ENCODE assay signal across 8 cellular contexts in the genomic region with DNA sequence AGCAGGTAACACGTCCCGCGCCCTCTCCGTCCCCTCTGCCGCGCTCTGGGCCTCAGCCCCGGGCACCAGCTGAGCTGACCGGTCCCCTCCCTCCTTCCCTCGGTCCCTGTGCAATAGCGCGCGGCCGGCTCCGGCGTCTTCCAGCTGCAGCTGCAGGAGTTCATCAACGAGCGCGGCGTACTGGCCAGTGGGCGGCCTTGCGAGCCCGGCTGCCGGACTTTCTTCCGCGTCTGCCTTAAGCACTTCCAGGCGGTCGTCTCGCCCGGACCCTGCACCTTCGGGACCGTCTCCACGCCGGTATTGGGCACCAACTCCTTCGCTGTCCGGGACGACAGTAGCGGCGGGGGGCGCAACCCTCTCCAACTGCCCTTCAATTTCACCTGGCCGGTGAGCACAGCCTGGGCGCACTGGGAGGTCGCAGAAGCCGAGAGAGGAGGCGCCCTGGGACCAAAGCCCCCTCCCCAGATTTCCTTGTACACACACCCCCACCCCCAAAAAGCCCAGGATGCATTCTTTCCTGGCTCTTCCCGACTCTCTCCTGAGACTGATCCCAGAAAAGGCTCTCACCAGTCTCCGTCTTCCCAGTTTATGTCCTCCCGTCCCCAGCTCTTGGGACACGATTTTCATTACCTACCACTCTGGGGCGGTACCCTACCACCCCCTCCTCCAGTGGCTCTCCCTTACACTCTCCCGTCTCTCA. TPM values are rescaled to one million over a fixed set of nuclear protein-coding genes. Genes with fewer than 3 reads are reported as not detected.
A peak's percentile ranks its signal among the peaks of the same experiment; 100 is the strongest.
DNase-seq lines count a peak whose midpoint lies in the region; ATAC-seq and TF ChIP-seq lines count a peak whose summit lies in the region.

No MANE protein-coding gene starts in this region.

- no peaks in the 10 kb centered on the region for H3K9me3 ChIP-seq in body of pancreas
- no peaks in the 10 kb centered on the region for H3K9me3 ChIP-seq in subcutaneous abdominal adipose tissue (ENCODE audit: control insufficient read depth in 5 of 5, low read length in 5 of 5)

- TF ChIP-seq POLR2A in body of pancreas (IDR thresholded peaks at IDR 0.05) = no peak

- peak; percentile 74 for DNase-seq in COLO668 (lab: John Stamatoyannopoulos, UW; ENCODE audit: unreplicated experiment)
- DNase-seq in LoVo (ENCODE audit: low spot score) = peak; percentile 56
- DNase-seq in body of pancreas = peak; percentile 45 to 63 (median 56)
- no peak for DNase-seq in kidney epithelial cell (ENCODE audit: low read depth)
- no peak for DNase-seq in activated CD4-positive, alpha-beta T cell treated with anti-CD3 and anti-CD28 coated beads for 48 hours
- DNase-seq in foreskin keratinocyte = no peak

- H3K4me3 ChIP-seq in body of pancreas = peak overlapping the region in 1 of 2 donors; percentile 16
- H3K4me3 ChIP-seq in kidney epithelial cell (ENCODE audit: low read depth, low read length) = peak overlapping the region; percentile 25
- H3K4me3 ChIP-seq in subcutaneous abdominal adipose tissue (ENCODE audit: low read depth in 1 of 5, low read length in 5 of 5) = peak overlapping the region; percentile 67 to 91 (median 76)

- peaks cover 0 to 35% of the 10 kb centered on the region in 2 donors for H3K27me3 ChIP-seq in body of pancreas
- peaks cover 85% of the 10 kb centered on the region for H3K27me3 ChIP-seq in kidney epithelial cell (ENCODE audit: control insufficient read depth, insufficient read depth, low read length)
- H3K27me3 ChIP-seq in subcutaneous abdominal adipose tissue (ENCODE audit: control insufficient read depth in 5 of 5, insufficient read depth in 4 of 5, low read length in 5 of 5) = peaks cover 37 to 60% (median 51%) of the 10 kb centered on the region in 5 donors
- H3K27me3 ChIP-seq in foreskin keratinocyte = peaks cover 88% of the 10 kb centered on the region

- H3K36me3 ChIP-seq in body of pancreas (replicated peaks in 1 of 2; ENCODE audit: insufficient read depth in 1 of 2, low read depth in 2 of 2) (no peaks in the 10 kb centered on the region), kidney epithelial cell (ENCODE audit: control insufficient read depth, insufficient read depth, low read length) (no peaks in the 10 kb centered on the region), subcutaneous abdominal adipose tissue (ENCODE audit: control insufficient read depth in 5 of 5, insufficient read depth in 5 of 5, low read length in 5 of 5) (peaks cover 0 to 17% (median 7%) of the 10 kb centered on the region in 5 donors)

- 1 to 6% methylated on average over 6 to 48 of the region's 50 CpGs for WGBS in body of pancreas, 2 donors

- peaks cover 67% of the 10 kb centered on the region for H3K4me1 ChIP-seq in body of pancreas
- H3K4me1 ChIP-seq in subcutaneous abdominal adipose tissue (ENCODE audit: control insufficient read depth in 5 of 5, insufficient read depth in 5 of 5, low read length in 5 of 5) = peaks cover 1 to 86% (median 63%) of the 10 kb centered on the region in 5 donors
- no peaks in the 10 kb centered on the region for H3K4me1 ChIP-seq in foreskin keratinocyte

- TF ChIP-seq CTCF in body of pancreas (IDR thresholded peaks at IDR 0.05) (no peak), kidney epithelial cell (IDR thresholded peaks at IDR 0.05; ENCODE audit: insufficient read depth, low read length, poor library complexity, severe bottlenecking) (no peak), foreskin keratinocyte (conservative IDR thresholded peaks at IDR 0.05) (no peak)

- intact Hi-C loops in body of pancreas (cut with DNase I) = no loop called here

- ATAC-seq in body of pancreas = peak; percentile 46
- no peak for ATAC-seq in GM18870 (IDR thresholded peaks at IDR 0.05; ENCODE audit: unreplicated experiment)
- no peak for ATAC-seq in foreskin keratinocyte

- no peak overlapping the region for H3K27ac ChIP-seq in body of pancreas
- H3K27ac ChIP-seq in subcutaneous abdominal adipose tissue (ENCODE audit: low read depth, low read length) = peak overlapping the region; percentile 46
- H3K27ac ChIP-seq in foreskin keratinocyte = no peak overlapping the region

- peak overlapping the region in 4 of 5 donors; percentile 38 to 68 (median 60) for H3K9ac ChIP-seq in subcutaneous abdominal adipose tissue (ENCODE audit: low read length in 5 of 5)

RNA-seq across cellular contexts. Expression of gene DLL4, which starts 0.7 kb away (rescaled TPM):
- total RNA-seq in body of pancreas = 1 to 10 TPM in 1 of 2 donors, under 1 TPM in 1; 0.33 to 3.6 TPM
- 0.50 and 0.82 TPM in 2 replicates for total RNA-seq in kidney epithelial cell
- total RNA-seq in foreskin keratinocyte = not detected in 2 replicates
- polyA plus RNA-seq in foreskin keratinocyte = not detected in 2 replicates

RNA-seq across cellular contexts. Expression of gene CHAC1, which starts 23.4 kb away (rescaled TPM):
- 1 to 10 TPM; 4.0 to 4.7 TPM for total RNA-seq in body of pancreas
- 84.4 and 86.3 TPM in 2 replicates for total RNA-seq in kidney epithelial cell
- 14.4 and 18.5 TPM in 2 replicates for total RNA-seq in foreskin keratinocyte
- 16.2 and 21.7 TPM in 2 replicates for polyA plus RNA-seq in foreskin keratinocyte

RNA-seq across cellular contexts. Expression of gene VPS18, which starts 35.6 kb away (rescaled TPM):
- total RNA-seq in body of pancreas = 10 to 100 TPM; 10.9 to 14.8 TPM
- 66.0 and 69.4 TPM in 2 replicates for total RNA-seq in kidney epithelial cell
- total RNA-seq in foreskin keratinocyte = 17.7 and 20.6 TPM in 2 replicates
- polyA plus RNA-seq in foreskin keratinocyte = 10.4 and 11.4 TPM in 2 replicates

RNA-seq across cellular contexts. Expression of gene RHOV, which starts 55.8 kb away (rescaled TPM):
- 1 to 10 TPM; 6.2 to 6.3 TPM for total RNA-seq in body of pancreas
- 2.0 and 3.6 TPM in 2 replicates for total RNA-seq in kidney epithelial cell
- total RNA-seq in foreskin keratinocyte = 0.17 and 0.18 TPM in 2 replicates
- 0.37 and 0.55 TPM in 2 replicates for polyA plus RNA-seq in foreskin keratinocyte

Comparison
In these comparisons a context has a peak if more than half of its experiments do, and no peak if none do; other contexts are left out.
1. DNase-seq: peak in COLO668 (single experiment), LoVo (single experiment) and body of pancreas (4 of 4); none in kidney epithelial cell (single experiment), activated CD4-positive, alpha-beta T cell treated with anti-CD3 and anti-CD28 coated beads for 48 hours (single experiment) and foreskin keratinocyte (0 of 2).